In the genomic region with DNA sequence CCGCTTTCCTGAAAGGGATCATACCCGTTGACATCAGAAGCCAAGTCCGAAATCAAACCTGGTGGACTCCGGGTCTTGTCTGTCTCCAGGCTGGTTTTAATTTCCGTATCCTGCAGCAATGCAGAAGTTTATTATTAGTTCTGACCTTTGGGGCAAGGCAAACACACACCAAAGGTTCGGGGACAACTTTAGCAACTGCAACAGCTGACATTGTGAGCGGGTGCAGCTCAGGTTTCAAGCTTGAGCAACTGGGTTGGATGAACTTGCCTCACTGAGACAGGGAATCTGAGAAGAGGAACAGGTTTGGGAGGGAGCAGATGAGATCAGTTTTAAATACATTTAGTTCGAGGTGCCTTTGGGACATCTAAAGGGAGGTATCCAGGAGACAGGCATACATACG, we compare ENCODE assay signal across 8 cellular contexts.
DNase-seq lines count a peak whose midpoint lies in the region; ATAC-seq, FAIRE-seq and TF ChIP-seq lines count a peak whose summit lies in the region.

No MANE protein-coding gene starts in this region.

- peak; percentile 68 to 80 (median 76) for ATAC-seq in psoas muscle
- ATAC-seq in HG03280 (IDR thresholded peaks at IDR 0.05; ENCODE audit: unreplicated experiment): no peak

- H3K27me3 Mint-ChIP-seq in endodermal cell (ENCODE audit: insufficient read depth): no peaks in the 10 kb centered on the region

- H3K9me3 ChIP-seq in GM23248 (ENCODE audit: low read depth) (no peaks in the 10 kb centered on the region), NT2/D1 (ENCODE audit: insufficient read depth, low read length) (no peaks in the 10 kb centered on the region), endodermal cell (ENCODE audit: control insufficient read depth, low read length) (no peaks in the 10 kb centered on the region), psoas muscle (no peaks in the 10 kb centered on the region)

- H3K4me3 ChIP-seq in GM23248: no peak overlapping the region
- peak overlapping the region; percentile 66 for H3K4me3 ChIP-seq in NT2/D1 (ENCODE audit: insufficient read length, low read depth)
- peak overlapping the region; percentile 82 for H3K4me3 ChIP-seq in endodermal cell (ENCODE audit: low read length)
- H3K4me3 ChIP-seq in psoas muscle: peak overlapping the region; percentile 66

- H3K4me2 ChIP-seq in GM23248 (ENCODE audit: unreplicated experiment): no peak overlapping the region

- H3K4me1 ChIP-seq in GM23248 (ENCODE audit: insufficient read depth) (peaks cover 11% of the 10 kb centered on the region), NT2/D1 (ENCODE audit: insufficient read depth, insufficient read length) (no peaks in the 10 kb centered on the region), endodermal cell (ENCODE audit: control insufficient read depth, insufficient read depth, low read length) (no peaks in the 10 kb centered on the region), psoas muscle (peaks cover 9% of the 10 kb centered on the region)

- no peaks in the 10 kb centered on the region for H3K36me3 Mint-ChIP-seq in endodermal cell (ENCODE audit: low read depth)

- 0 out of 2 replicates have a peak, but pooled peaks cover 5% of the 10 kb centered on the region for H3F3A ChIP-seq in GM23248 (ENCODE audit: insufficient read depth)

- no peaks in the 10 kb centered on the region for H3K79me2 ChIP-seq in GM23248 (ENCODE audit: insufficient read depth)

- DNase-seq in GM23248 (peak; percentile 5), NT2/D1 (ENCODE audit: low read depth, low spot score) (no peak), endodermal cell (peak; percentile 48), psoas muscle (peak; percentile 50 to 75), D721Med (ENCODE audit: insufficient read length, low spot score) (no peak), frontal cortex (ENCODE audit: low spot score in 2 of 2) (no peak), ureter (ENCODE audit: low spot score) (no peak)

- H3K36me3 ChIP-seq in GM23248 (ENCODE audit: low read depth) (no peaks in the 10 kb centered on the region), NT2/D1 (ENCODE audit: insufficient read depth, insufficient read length, low read length) (no peaks in the 10 kb centered on the region), endodermal cell (ENCODE audit: control insufficient read depth, insufficient read depth, low read length) (no peaks in the 10 kb centered on the region), psoas muscle (ENCODE audit: insufficient read depth in 1 of 2, low read depth in 1 of 2) (no peaks in the 10 kb centered on the region)

- H3K9ac ChIP-seq in GM23248 (peak overlapping the region; percentile 88), NT2/D1 (ENCODE audit: insufficient read length, low read depth) (no peak overlapping the region), endodermal cell (ENCODE audit: extremely low read depth, low read length, poor library complexity, severe bottlenecking) (no peak overlapping the region)

- peak overlapping the region; percentile 90 for H2AFZ ChIP-seq in GM23248

- 42 to 45% methylated on average over 9 of the region's 9 CpGs for WGBS in GM23248 (ENCODE audit: low coverage in 1 of 2, low lambda C conversion rate in 2 of 2, missing lambda C conversion rate in 2 of 2), 2 experiments
- 81 to 90% methylated on average over 8 to 9 of the region's 9 CpGs for WGBS in endodermal cell (ENCODE audit: insufficient coverage in 1 of 2, insufficient read length in 1 of 2), 2 experiments
- WGBS in psoas muscle, 3 donors: 14 to 46% (median 25%) methylated on average over 9 of the region's 9 CpGs

- TF ChIP-seq CTCF in endodermal cell (conservative IDR thresholded peaks at IDR 0.05) (no peak), psoas muscle (IDR thresholded peaks at IDR 0.05) (no peak), D721Med (IDR thresholded peaks at IDR 0.05; ENCODE audit: insufficient read depth, missing control alignments) (no peak)

- H4K20me1 ChIP-seq in GM23248 (ENCODE audit: insufficient read depth): no peaks in the 10 kb centered on the region

- H3K9me3 Mint-ChIP-seq in endodermal cell: peaks cover 38% of the 10 kb centered on the region

- no peaks in the 10 kb centered on the region for H3K27me3 ChIP-seq in GM23248 (replicated peaks; ENCODE audit: insufficient read depth)
- H3K27me3 ChIP-seq in NT2/D1 (ENCODE audit: insufficient read depth, insufficient read length): no peaks in the 10 kb centered on the region
- no peaks in the 10 kb centered on the region for H3K27me3 ChIP-seq in endodermal cell (ENCODE audit: control insufficient read depth, insufficient read depth, low read length, poor library complexity, severe bottlenecking)
- H3K27me3 ChIP-seq in psoas muscle (ENCODE audit: insufficient read depth in 3 of 3, low read length in 2 of 3): no peaks in the 10 kb centered on the region

- H3K27ac Mint-ChIP-seq in endodermal cell: no peak overlapping the region

- H3K4me3 Mint-ChIP-seq in endodermal cell: peak overlapping the region; percentile 74

- H3K4me1 Mint-ChIP-seq in endodermal cell: peaks cover 5% of the 10 kb centered on the region

- intact Hi-C loops in psoas muscle (cut with DNase I): loop anchor here (5.0 to 10.0 kb wide), 2 partner anchors 107 to 364 kb away; a partner anchor contains a TSS

- H3K9me2 ChIP-seq in GM23248 (ENCODE audit: insufficient read depth): no peaks in the 10 kb centered on the region

- H3K27ac ChIP-seq in GM23248 (peak overlapping the region; percentile 96), endodermal cell (ENCODE audit: low read depth, low read length) (no peak overlapping the region), psoas muscle (peak overlapping the region; percentile 91)

- in situ Hi-C loops in GM23248 (cut with MboI): no loop called here

- FAIRE-seq in D721Med (lab: Jason Lieb, UNC) (no peak), frontal cortex (lab: Jason Lieb, UNC) (no peak)

Comparison
In these comparisons a context has a peak if more than half of its experiments do, and no peak if none do; other contexts are left out.
1. DNase-seq: peak in GM23248 (single experiment), endodermal cell (single experiment) and psoas muscle (2 of 2); none in NT2/D1 (single experiment), D721Med (single experiment), frontal cortex (0 of 2) and ureter (single experiment).